ENCODE assay signal across 8 cellular contexts in the genomic region with DNA sequence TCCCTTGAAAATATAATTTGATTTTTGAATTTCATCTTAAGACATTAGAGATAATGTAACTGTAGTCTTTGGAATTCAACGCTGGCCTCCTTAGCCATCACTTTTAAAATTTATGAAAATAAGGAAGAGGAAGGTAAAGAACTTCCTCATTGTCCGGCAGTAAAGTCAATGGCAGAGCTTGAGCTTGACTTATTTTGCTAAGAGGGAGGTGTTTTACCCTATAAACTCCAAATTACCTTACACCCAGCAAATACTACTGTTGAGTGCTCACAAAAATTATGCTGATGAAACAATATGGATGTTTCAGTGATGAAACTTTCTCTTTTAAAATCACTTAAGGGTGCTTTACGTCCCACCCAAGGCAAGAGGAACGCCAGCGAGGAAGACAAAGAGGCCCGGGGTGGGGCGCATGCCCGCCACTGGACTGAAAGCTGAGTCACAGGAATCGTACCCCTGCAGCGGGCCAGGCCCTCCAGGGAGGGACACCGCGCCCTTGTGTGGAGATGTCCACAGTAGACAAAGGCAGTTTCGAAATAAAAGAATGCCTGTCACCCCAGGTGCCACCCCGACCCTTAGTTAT. TPM values are rescaled to one million over a fixed set of nuclear protein-coding genes. Genes with fewer than 3 reads are reported as not detected.
DNase-seq lines count a peak whose midpoint lies in the region; ATAC-seq, FAIRE-seq and TF ChIP-seq lines count a peak whose summit lies in the region.

No MANE protein-coding gene starts in this region.

- H3K36me3 Mint-ChIP-seq in activated CD4-positive, alpha-beta T cell treated with anti-CD3 and anti-CD28 coated beads, Interleukin-2, amount 10 ng/mL, durations not matched to agents 24 days and 14 days (ENCODE audit: low read depth) = peaks cover 29% of the 10 kb centered on the region

- 4% methylated on average over 10 to 14 of the region's 14 CpGs for WGBS in testis, 2 donors

- H3K79me2 ChIP-seq in Loucy (ENCODE audit: insufficient read depth, low read length) = peaks cover 86% of the 10 kb centered on the region
- H3K79me2 ChIP-seq in endothelial cell of umbilical vein (ENCODE audit: control insufficient read depth, insufficient read depth, low read length) = peaks cover 32% of the 10 kb centered on the region

- H3K27me3 Mint-ChIP-seq in activated CD4-positive, alpha-beta T cell treated with anti-CD3 and anti-CD28 coated beads, Interleukin-2, amount 10 ng/mL, durations not matched to agents 24 days and 14 days = no peaks in the 10 kb centered on the region

- dilution Hi-C loops in endothelial cell of umbilical vein (cut with MboI; ENCODE audit: extremely low pct_ligation_motif_present, low sequenced_read_pairs) = no loop called here

- no peaks in the 10 kb centered on the region for H3K9me3 Mint-ChIP-seq in activated CD4-positive, alpha-beta T cell treated with anti-CD3 and anti-CD28 coated beads, Interleukin-2, amount 10 ng/mL, durations not matched to agents 24 days and 14 days

- no peaks in the 10 kb centered on the region for H3K9me1 ChIP-seq in endothelial cell of umbilical vein (replicated peaks; ENCODE audit: control insufficient read depth, extremely low read depth, insufficient read depth, low read length)

- intact Hi-C loops in activated CD4-positive, alpha-beta T cell treated with anti-CD3 and anti-CD28 coated beads, Interleukin-2, amount 10 ng/mL, durations not matched to agents 24 days and 14 days (cut with micrococcal nuclease) = loop anchor here (10.0 kb wide), 1 partner anchor 1050 kb away; the partner anchor contains the start of gene GEMIN8
- intact Hi-C loops in endothelial cell of umbilical vein (cut with micrococcal nuclease) = no loop called here
- intact Hi-C loops in testis (cut with DNase I; ENCODE audit: low total_unique reads) = loop anchor here (5.0 kb wide), 1 partner anchor 513 kb away; no protein-coding TSS in a partner anchor

- peaks cover 19% of the 10 kb centered on the region for H3K4me1 ChIP-seq in Loucy (ENCODE audit: insufficient read depth, low read length, poor library complexity, severe bottlenecking)
- H3K4me1 ChIP-seq in endothelial cell of umbilical vein (ENCODE audit: control insufficient read depth, extremely low read depth, insufficient read depth, low read length) = peaks cover 44% of the 10 kb centered on the region
- H3K4me1 ChIP-seq in mononuclear cell (ENCODE audit: insufficient read depth, low read length) = peaks cover 48% of the 10 kb centered on the region
- no peaks in the 10 kb centered on the region for H3K4me1 ChIP-seq in testis

- POLR2A ChIA-PET in endothelial cell of umbilical vein (lab: Charles Lee) = interaction anchor here (0.7 to 2.2 kb wide), 4 partner anchors 9 to 28 kb away, joined by 3 to 18 read pairs (median 4); no protein-coding TSS in a partner anchor

- H3K4me3 Mint-ChIP-seq in activated CD4-positive, alpha-beta T cell treated with anti-CD3 and anti-CD28 coated beads, Interleukin-2, amount 10 ng/mL, durations not matched to agents 24 days and 14 days = peak overlapping the region; percentile 97

- H3K4me3 ChIP-seq in Loucy (ENCODE audit: low read length, poor library complexity, severe bottlenecking) = peak overlapping the region; percentile 89
- peak overlapping the region; percentile 65 to 96 (median 93) for H3K4me3 ChIP-seq in endothelial cell of umbilical vein (replicated peaks in 1 of 3; ENCODE audit: insufficient read depth in 1 of 3, low read depth in 1 of 3, low read length in 3 of 3)
- peak overlapping the region; percentile 99 for H3K4me3 ChIP-seq in mononuclear cell (ENCODE audit: low read length)
- peak overlapping the region; percentile 72 to 85 for H3K4me3 ChIP-seq in testis

- CTCF ChIA-PET in endothelial cell of umbilical vein (lab: Charles Lee) = interaction anchor here (0.6 to 3.2 kb wide), 3 partner anchors 27 to 514 kb away, joined by 3 to 23 read pairs (median 4); no protein-coding TSS in a partner anchor

- TF ChIP-seq CTCF in Loucy (conservative IDR thresholded peaks at IDR 0.05; ENCODE audit: low read length) (no peak), endothelial cell of umbilical vein (IDR thresholded peaks at IDR 0.05; ENCODE audit: extremely low read depth in 1 of 2, insufficient read depth in 1 of 2, low read depth in 1 of 2, low read length in 2 of 2) (no peak), testis (IDR thresholded peaks at IDR 0.05) (no peak)

- H3K27me3 ChIP-seq in Loucy (ENCODE audit: insufficient read depth, low read length, poor library complexity, severe bottlenecking) = peaks cover 25% of the 10 kb centered on the region
- H3K27me3 ChIP-seq in endothelial cell of umbilical vein (ENCODE audit: control insufficient read depth in 2 of 2, insufficient read depth in 2 of 2, low read length in 2 of 2) = no peaks in the 10 kb centered on the region
- H3K27me3 ChIP-seq in mononuclear cell (ENCODE audit: insufficient read depth, low read length) = no peaks in the 10 kb centered on the region
- H3K27me3 ChIP-seq in testis = no peaks in the 10 kb centered on the region

- peaks cover 12% of the 10 kb centered on the region for H3F3A ChIP-seq in Loucy (ENCODE audit: low read depth)

- H3K9me2 ChIP-seq in Loucy (replicated peaks; ENCODE audit: low read depth, low read length) = no peaks in the 10 kb centered on the region

- ATAC-seq in GM18517 (IDR thresholded peaks at IDR 0.05; ENCODE audit: unreplicated experiment) = no peak

- DNase-seq in ELR (ENCODE audit: low read depth) (peak; percentile 68), endothelial cell of umbilical vein (ENCODE audit: low read depth, low spot score) (peak; percentile 58), testis (peak; percentile 28), GDM1 (lab: John Stamatoyannopoulos, UW) (no peak)
- DNase-seq in activated CD4-positive, alpha-beta T cell treated with anti-CD3 and anti-CD28 coated beads, Interleukin-2, amount 10 ng/mL, durations not matched to agents 24 days and 14 days = peak; percentile 83

- H3K27ac Mint-ChIP-seq in activated CD4-positive, alpha-beta T cell treated with anti-CD3 and anti-CD28 coated beads, Interleukin-2, amount 10 ng/mL, durations not matched to agents 24 days and 14 days = peak overlapping the region; percentile 98

- H3K4me1 Mint-ChIP-seq in activated CD4-positive, alpha-beta T cell treated with anti-CD3 and anti-CD28 coated beads, Interleukin-2, amount 10 ng/mL, durations not matched to agents 24 days and 14 days = peaks cover 34% of the 10 kb centered on the region

- H3K27ac ChIP-seq in endothelial cell of umbilical vein (ENCODE audit: insufficient read depth, low read depth, low read length) (peak overlapping the region; percentile 88), testis (peak overlapping the region; percentile 91 to 93)

- H3K9ac ChIP-seq in Loucy (ENCODE audit: low read depth, low read length, poor library complexity, severe bottlenecking) (peak overlapping the region; percentile 100), endothelial cell of umbilical vein (replicated peaks; ENCODE audit: extremely low read depth, insufficient read depth, low read length) (peak overlapping the region; percentile 100)

- H3K36me3 ChIP-seq in Loucy (ENCODE audit: insufficient read depth, low read length) = peaks cover 28% of the 10 kb centered on the region
- peaks cover 0 to 2% of the 10 kb centered on the region in 2 experiments for H3K36me3 ChIP-seq in endothelial cell of umbilical vein (ENCODE audit: control insufficient read depth in 2 of 2, extremely low read depth in 1 of 2, insufficient read depth in 2 of 2, low read length in 2 of 2)
- no peaks in the 10 kb centered on the region for H3K36me3 ChIP-seq in testis (ENCODE audit: low read depth, missing control alignments)

- peak overlapping the region; percentile 92 for H3K4me2 ChIP-seq in Loucy (ENCODE audit: low read depth, low read length, poor library complexity, severe bottlenecking)
- H3K4me2 ChIP-seq in endothelial cell of umbilical vein (ENCODE audit: insufficient read depth, low read length) = peak overlapping the region; percentile 96

- H3K9me3 ChIP-seq in Loucy (ENCODE audit: insufficient read depth, low read depth, low read length) (no peaks in the 10 kb centered on the region), endothelial cell of umbilical vein (replicated peaks; ENCODE audit: control insufficient read depth, insufficient read depth, low read length) (no peaks in the 10 kb centered on the region), mononuclear cell (ENCODE audit: low read depth, low read length) (no peaks in the 10 kb centered on the region), testis (no peaks in the 10 kb centered on the region)

- H4K20me1 ChIP-seq in Loucy (ENCODE audit: insufficient read depth, low read length, poor library complexity, severe bottlenecking) = peaks cover 18% of the 10 kb centered on the region
- no peaks in the 10 kb centered on the region for H4K20me1 ChIP-seq in endothelial cell of umbilical vein (replicated peaks; ENCODE audit: control insufficient read depth, extremely low read depth, insufficient read depth, low read length)

- no peak overlapping the region for H2AFZ ChIP-seq in Loucy (ENCODE audit: low read length)
- H2AFZ ChIP-seq in endothelial cell of umbilical vein (ENCODE audit: low read depth, low read length) = no peak overlapping the region

- TF ChIP-seq POLR2A in endothelial cell of umbilical vein (IDR thresholded peaks at IDR 0.05; ENCODE audit: low read depth, low read length) = no peak
- no peak for TF ChIP-seq POLR2A in testis (IDR thresholded peaks at IDR 0.05)

- TSS peak; percentile 1 for BruUV-seq in endothelial cell of umbilical vein (replicated peaks; lab: Mats Ljungman, UMichigan)

- FAIRE-seq in endothelial cell of umbilical vein (lab: Jason Lieb, UNC) = peak; percentile 82

TF ChIP-seq in endothelial cell of umbilical vein, 7 proteins besides CTCF, POLR2A, EP300 and RAD21:
- TF ChIP-seq FOS (IDR thresholded peaks at IDR 0.05; ENCODE audit: borderline replicate concordance, insufficient read depth, low read length) (peak; percentile 28), POLR2AphosphoS5 (IDR thresholded peaks at IDR 0.05; ENCODE audit: insufficient read depth, low read depth, low read length) (no peak)

RNA-seq across cellular contexts. Expression of gene TMSB4X, which starts 0.6 kb away (rescaled TPM):
- 5,263 and 5,311 TPM in 2 replicates for total RNA-seq in activated CD4-positive, alpha-beta T cell treated with anti-CD3 and anti-CD28 coated beads, Interleukin-2, amount 10 ng/mL, durations not matched to agents 24 days and 14 days
- total RNA-seq in endothelial cell of umbilical vein = 6,742 and 6,858 TPM in 2 replicates
- 4,136 and 4,540 TPM in 2 replicates for polyA plus RNA-seq in endothelial cell of umbilical vein
- 5,392 and 6,117 TPM in 2 replicates for polyA plus RNA-seq in endothelial cell of umbilical vein (2011; cell fraction: cytosol; rRNA removed)
- polyA plus RNA-seq in endothelial cell of umbilical vein (2011; cell fraction: nucleus; rRNA removed) = 1,581 and 1,597 TPM in 2 replicates
- 9,118 and 13,019 TPM in 2 replicates for polyA plus RNA-seq in endothelial cell of umbilical vein (2012)
- 2,966 and 3,319 TPM in 2 replicates for polyA minus RNA-seq in endothelial cell of umbilical vein
- 185 TPM for polyA minus RNA-seq in endothelial cell of umbilical vein (2011; cell fraction: cytosol; rRNA and poly(A)+ RNA removed)
- 736 and 796 TPM in 2 replicates for polyA minus RNA-seq in endothelial cell of umbilical vein (2011; cell fraction: nucleus; rRNA and poly(A)+ RNA removed)
- total RNA-seq in mononuclear cell = 5,748 TPM
- total RNA-seq in testis = 100 to 1,000 TPM; 384 to 669 TPM
- 1,448 TPM for polyA plus RNA-seq in testis (ENCODE audit: insufficient read depth, low read depth, low replicate concordance)
